In genomic region chr10:31081937-31082635, GRCh38 we compare ENCODE assay signal across 20 cellular contexts.
"Had no signal": no experiment of that assay in that cellular context is flagged by ENCODE, and none has a peak within 500 bp of the region (broad histone marks: within the 10 kb centered on the region; RNA-seq: fewer than 3 reads in every experiment).

No MANE protein-coding gene starts in this region.

- H3K27ac ChIP-seq: lower lobe of right lung, tibial artery, WERI-Rb-1 had no signal

- H3K27me3 ChIP-seq: tibial artery had no signal

- H3K4me1 ChIP-seq: lower lobe of right lung had no signal

- H3K4me3 ChIP-seq: lower lobe of right lung, mucosa of descending colon, tibial artery had no signal

- FAIRE-seq: keratinocyte, urothelium cell line had no signal

- H3K36me3 ChIP-seq: lower lobe of right lung, tibial artery, WERI-Rb-1 had no signal

- ATAC-seq: activated CD8-positive, alpha-beta T cell treated with anti-CD3 and anti-CD28 coated beads, Interleukin-2, amount 10 ng/mL, durations not matched to agents 7 days and 5 days; left lobe of liver; lower lobe of right lung; mucosa of descending colon; stimulated activated naive CD8-positive, alpha-beta T cell treated with anti-CD3 and anti-CD28 coated beads, Interleukin-15, Interleukin-2, amounts not matched to agents 100 U/mL and 50 U/mL, for 24 hours had no signal

- DNase-seq: activated CD4-positive, alpha-beta T cell treated with anti-CD3 and anti-CD28 coated beads for 1 hour; activated CD4-positive, alpha-beta T cell treated with anti-CD3 and anti-CD28 coated beads, Interleukin-2, amount 50 U/mL, for 1 hour; activated CD8-positive, alpha-beta T cell treated with anti-CD3 and anti-CD28 coated beads, Interleukin-2, amount 10 ng/mL, durations not matched to agents 7 days and 5 days; activated gamma-delta T cell treated with Interleukin-2 at 50 U/mL for 16 hours; activated T-cell treated with anti-CD3 and anti-CD28 coated beads, Interleukin-2, amount 50 U/mL, for 1 hour; aorta; effector CD4-positive, alpha-beta T cell; erythroblast; foreskin fibroblast; lower lobe of right lung; mesendoderm; mucosa of descending colon; retina; stimulated activated CD4-positive, alpha-beta T cell treated with anti-CD3 and anti-CD28 coated beads, Interleukin-4, amount 100 ng/mL, for 24 hours; stimulated activated naive CD8-positive, alpha-beta T cell treated with anti-CD3 and anti-CD28 coated beads, Interleukin-15, Interleukin-2, amounts not matched to agents 100 U/mL and 50 U/mL, for 24 hours; tibial artery; WERI-Rb-1 had no signal

- H3K9me3 ChIP-seq: lower lobe of right lung, mucosa of descending colon, tibial artery had no signal
